ENCODE assay signal across 16 cellular contexts in the genomic region with DNA sequence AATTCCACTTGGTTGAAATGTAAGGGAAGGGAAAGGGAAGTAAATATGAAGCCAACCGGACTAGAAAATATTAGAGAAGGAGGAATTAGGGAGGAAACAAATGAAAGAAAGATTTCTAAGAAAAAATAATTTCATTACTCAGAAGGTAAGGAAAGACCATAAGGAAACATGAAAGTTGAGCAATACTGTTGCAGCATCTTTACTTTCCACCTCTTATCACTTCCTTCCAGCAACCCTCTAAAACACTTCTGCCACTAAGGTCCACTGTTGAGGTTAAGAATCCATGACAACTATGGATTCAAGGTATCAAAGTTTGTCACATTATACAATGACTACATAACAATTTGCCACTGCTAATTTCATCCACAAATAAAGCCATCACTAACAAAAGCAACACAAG.
DNase-seq lines count a peak whose midpoint lies in the region; ATAC-seq and TF ChIP-seq lines count a peak whose summit lies in the region.
"Had no signal": no experiment of that assay in that cellular context is flagged by ENCODE, and none has a peak within 500 bp of the region (broad histone marks: within the 10 kb centered on the region; RNA-seq: fewer than 3 reads in every experiment).

No MANE protein-coding gene starts in this region.

- peak overlapping the region; percentile 83; the same call in 1 of the 2 replicates for H3K4me2 ChIP-seq in OCI-LY7 (ENCODE audit: low read length)

- CTCF ChIA-PET in OCI-LY7 (lab: Charles Lee; ENCODE audit: unreplicated experiment): no interaction called here
- CTCF ChIA-PET in activated naive CD4-positive, alpha-beta T cell treated with anti-CD3 and anti-CD28 coated beads for 36 hours (lab: Charles Lee): no interaction called here

- H3K79me2 ChIP-seq in OCI-LY7 (ENCODE audit: insufficient read depth, low read depth, low read length): no peaks in the 10 kb centered on the region

- no peaks in the 10 kb centered on the region for H3K9me3 ChIP-seq in OCI-LY7 (ENCODE audit: low read length)

- TF ChIP-seq CTCF in OCI-LY7 (conservative IDR thresholded peaks at IDR 0.05; ENCODE audit: low read length): no peak

- peak overlapping the region in 4 of 6 donors; percentile 22 to 88 (median 48) for H3K27ac Mint-ChIP-seq in naive B cell
- H3K27ac Mint-ChIP-seq in activated naive CD4-positive, alpha-beta T cell treated with anti-CD3 and anti-CD28 coated beads for 36 hours: no peak overlapping the region
- H3K27ac Mint-ChIP-seq: CD4-positive, alpha-beta memory T cell; T-helper 2 cell treated with Interferon-gamma antibody and Interleukin-4, amounts not matched to agents 5 μg/mL and 100 μg/mL, for 36 hours had no signal

- H3K4me3 ChIP-seq in OCI-LY7 (ENCODE audit: low read depth, low read length, poor library complexity, severe bottlenecking): no peak overlapping the region

- peaks cover 47% of the 10 kb centered on the region for H3K4me1 ChIP-seq in OCI-LY7 (ENCODE audit: insufficient read depth, low read length, poor library complexity, severe bottlenecking)

- no peaks in the 10 kb centered on the region for H3K36me3 Mint-ChIP-seq in naive B cell
- no peaks in the 10 kb centered on the region for H3K36me3 Mint-ChIP-seq in activated naive CD4-positive, alpha-beta T cell treated with anti-CD3 and anti-CD28 coated beads for 36 hours (ENCODE audit: low read depth)
- H3K36me3 Mint-ChIP-seq: CD4-positive, alpha-beta memory T cell had no signal

- POLR2A ChIA-PET in OCI-LY7 (lab: Charles Lee): interaction anchor here (1.6 kb wide), 1 partner anchor 13 kb away, joined by 3 read pairs; no protein-coding TSS in a partner anchor

- peak overlapping the region; percentile 96; the same call in 1 of the 2 replicates for H2AFZ ChIP-seq in OCI-LY7 (ENCODE audit: low read length)

- no TSS peak for BruUV-seq in OCI-LY7 (replicated peaks; lab: Mats Ljungman, UMichigan)

- intact Hi-C loops in OCI-LY7 (cut with micrococcal nuclease; ENCODE audit: unreplicated experiment): loop anchor here (5.0 kb wide), 2 partner anchors 211 to 771 kb away; no protein-coding TSS in a partner anchor
- intact Hi-C loops in activated naive CD4-positive, alpha-beta T cell treated with anti-CD3 and anti-CD28 coated beads for 36 hours (cut with micrococcal nuclease): no loop called here

- no peak overlapping the region for H3K27ac ChIP-seq in OCI-LY7 (ENCODE audit: low read depth, low read length, poor library complexity, severe bottlenecking)

- no peaks in the 10 kb centered on the region for H3K27me3 Mint-ChIP-seq in naive B cell
- no peaks in the 10 kb centered on the region for H3K27me3 Mint-ChIP-seq in activated naive CD4-positive, alpha-beta T cell treated with anti-CD3 and anti-CD28 coated beads for 36 hours (ENCODE audit: low read depth)
- H3K27me3 Mint-ChIP-seq: CD4-positive, alpha-beta memory T cell had no signal

- DNase-seq in DMS53 treated with DMSO at 0.1 percent for 48 hours (lab: John Stamatoyannopoulos, UW; ENCODE audit: unreplicated experiment) (peak; percentile 30), Kasumi-1 (lab: John Stamatoyannopoulos, UW) (peak; percentile 37 to 55), OCI-LY7 (ENCODE audit: low spot score) (no peak), naive B cell (no peak), HT-29 (ENCODE audit: low spot score) (no peak), HPDE6-E6E7 (ENCODE audit: extremely low spot score) (no peak)
- no peak for DNase-seq in activated naive CD4-positive, alpha-beta T cell treated with anti-CD3 and anti-CD28 coated beads for 36 hours
- DNase-seq: ACHN; CD4-positive, alpha-beta memory T cell; DND-41; NCI-H1048; NCI-H146; NCI-H2081; NCI-H774; SHP77 had no signal

- no peak overlapping the region for H3K4me3 Mint-ChIP-seq in naive B cell
- H3K4me3 Mint-ChIP-seq in activated naive CD4-positive, alpha-beta T cell treated with anti-CD3 and anti-CD28 coated beads for 36 hours: no peak overlapping the region
- H3K4me3 Mint-ChIP-seq: CD4-positive, alpha-beta memory T cell; T-helper 2 cell treated with Interferon-gamma antibody and Interleukin-4, amounts not matched to agents 5 μg/mL and 100 μg/mL, for 36 hours had no signal

- H3K36me3 ChIP-seq in OCI-LY7 (ENCODE audit: insufficient read depth, low read length): no peaks in the 10 kb centered on the region; the same call in 1 of the 2 replicates

- peaks cover 9% of the 10 kb centered on the region; the same call in 1 of the 2 replicates for H3K9me2 ChIP-seq in OCI-LY7 (ENCODE audit: insufficient read depth, low read length)

- no peaks in the 10 kb centered on the region for H4K20me1 ChIP-seq in OCI-LY7 (ENCODE audit: insufficient read depth, low read length)

- no peak for ATAC-seq in naive B cell (ENCODE audit: low read depth in 2 of 2)

- H3K4me1 Mint-ChIP-seq in naive B cell: peaks cover 25 to 47% (median 40%) of the 10 kb centered on the region in 3 donors
- H3K4me1 Mint-ChIP-seq in activated naive CD4-positive, alpha-beta T cell treated with anti-CD3 and anti-CD28 coated beads for 36 hours (ENCODE audit: low read depth): no peaks in the 10 kb centered on the region
- H3K4me1 Mint-ChIP-seq: CD4-positive, alpha-beta memory T cell had no signal

- H3K9me3 Mint-ChIP-seq in naive B cell: peaks cover 0 to 2% (median 0%) of the 10 kb centered on the region in 7 donors
- H3K9me3 Mint-ChIP-seq in activated naive CD4-positive, alpha-beta T cell treated with anti-CD3 and anti-CD28 coated beads for 36 hours: peaks cover 2% of the 10 kb centered on the region
- H3K9me3 Mint-ChIP-seq: T-helper 2 cell treated with Interferon-gamma antibody and Interleukin-4, amounts not matched to agents 5 μg/mL and 100 μg/mL, for 36 hours had no signal

Comparison
In these comparisons a context has a peak if more than half of its experiments do, and no peak if none do; other contexts are left out.
1. DNase-seq: peak in DMS53 treated with DMSO at 0.1 percent for 48 hours (single experiment) and Kasumi-1 (2 of 2); none in OCI-LY7 (single experiment), naive B cell (single experiment), HT-29 (single experiment), HPDE6-E6E7 (single experiment) and activated naive CD4-positive, alpha-beta T cell treated with anti-CD3 and anti-CD28 coated beads for 36 hours (single experiment).